In the genomic region with DNA sequence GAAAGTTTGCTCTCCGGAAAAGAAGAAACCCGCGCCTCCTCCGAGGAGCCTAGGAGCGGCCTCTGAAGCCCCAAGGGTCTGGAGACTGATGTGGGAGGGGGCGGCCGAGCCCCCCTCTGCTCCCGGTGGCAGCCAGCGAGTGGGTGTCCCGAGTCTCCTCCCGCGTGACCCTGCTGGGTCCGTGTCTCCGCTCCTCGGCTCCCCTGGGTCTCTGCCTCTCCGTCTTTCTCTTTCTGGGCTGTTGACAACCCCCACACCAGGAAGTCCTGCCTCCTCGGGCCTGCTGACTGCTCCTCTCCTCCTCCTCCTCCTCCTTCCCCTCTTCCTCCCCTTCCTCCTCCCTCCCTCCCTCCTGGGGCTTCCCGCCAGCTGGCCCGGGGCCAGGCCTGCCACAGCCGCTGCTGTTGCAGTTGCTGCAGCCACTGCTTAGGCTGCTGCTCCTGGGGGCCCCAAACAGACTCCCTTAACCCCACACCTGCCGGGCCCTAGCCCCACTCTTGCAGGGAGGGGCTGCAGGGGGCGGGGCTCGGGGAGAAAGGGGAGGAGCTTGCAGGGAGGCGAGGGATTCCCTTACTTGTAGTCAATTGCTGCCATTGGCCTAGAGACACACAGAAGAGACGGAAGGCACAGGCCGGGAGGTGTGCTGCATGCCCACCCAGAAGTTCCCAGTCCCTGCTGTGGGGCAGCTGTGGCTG, we compare ENCODE assay signal across 8 cellular contexts. TPM values are rescaled to one million over a fixed set of nuclear protein-coding genes. Genes with fewer than 3 reads are reported as not detected.
DNase-seq lines count a peak whose midpoint lies in the region; ATAC-seq, FAIRE-seq and TF ChIP-seq lines count a peak whose summit lies in the region.

A gene (minus strand): TSS at position 249 of the 695 bp plus-strand sequence. CDS start 1,176 bp downstream, outside the sequence.

- no peak for FAIRE-seq in keratinocyte (lab: Jason Lieb, UNC)

- peaks cover 5% of the 10 kb centered on the region; the same call in 1 of the 2 replicates for H3K9me3 ChIP-seq in AG04450 (ENCODE audit: control insufficient read depth, insufficient read depth, low read length)
- no peaks in the 10 kb centered on the region for H3K9me3 ChIP-seq in keratinocyte (ENCODE audit: control insufficient read depth, low read depth, low read length)

- peak within 1 kb of the TSS; percentile 81 for H3K4me2 ChIP-seq in keratinocyte (ENCODE audit: control insufficient read depth, extremely low read depth, insufficient read depth, low read depth, low read length)

- dilution Hi-C loops in keratinocyte (cut with MboI; ENCODE audit: extremely low pct_ligation_motif_present, low sequenced_read_pairs): no loop called here

- CTCF ChIA-PET in AG04450 (lab: Charles Lee): interaction anchor here (0.9 to 2.0 kb wide), 7 partner anchors 10 to 80 kb away, joined by 3 to 10 read pairs (median 5); no protein-coding TSS in a partner anchor

- DNase-seq in AG04450 (ENCODE audit: low read depth, low spot score): peak; percentile 81
- DNase-seq in NCI-H510A treated with DMSO at 0.1 percent for 48 hours (lab: John Stamatoyannopoulos, UW): peak; percentile 60
- peak; percentile 84 for DNase-seq in activated CD4-positive, alpha-beta T cell treated with anti-CD3 and anti-CD28 coated beads for 1 hour
- peak; percentile 96 for DNase-seq in cerebellar cortex (ENCODE audit: low spot score)
- peak; percentile 48 for DNase-seq in keratinocyte (ENCODE audit: low read depth, low spot score)
- DNase-seq in stimulated activated CD4-positive, alpha-beta T cell treated with anti-CD3 and anti-CD28 coated beads, Interleukin-12 subunit alpha, Interleukin-12 subunit beta, amount 100 ng/mL, for 4 hours: peak; percentile 83

- H3K9ac ChIP-seq in keratinocyte (ENCODE audit: control insufficient read depth, extremely low read depth, insufficient read depth, low read length): peak within 1 kb of the TSS; percentile 89

- peaks cover 0 to 3% of the 10 kb centered on the region in 2 experiments for H3K36me3 ChIP-seq in keratinocyte (ENCODE audit: control insufficient read depth in 2 of 2, extremely low read depth in 1 of 2, insufficient read depth in 2 of 2, low read length in 2 of 2)

- no peak for TF ChIP-seq CTCF in AG04450 (IDR thresholded peaks at IDR 0.05; ENCODE audit: low read depth, low read length)
- no peak for TF ChIP-seq CTCF in keratinocyte (optimal IDR thresholded peaks at IDR 0.05 in 1 of 3, IDR thresholded peaks at IDR 0.05 in 1 of 3, conservative IDR thresholded peaks at IDR 0.05 in 1 of 3; ENCODE audit: extremely low read depth in 1 of 3, insufficient read depth in 2 of 3, low read length in 3 of 3)

- peaks cover 33% of the 10 kb centered on the region for H3K79me2 ChIP-seq in keratinocyte (ENCODE audit: control insufficient read depth, insufficient read depth, low read length)

- POLR2A ChIA-PET in AG04450 (lab: Yijun Ruan, JAX): interaction anchor here (0.6 to 2.2 kb wide), 10 partner anchors 11 to 196 kb away, joined by 3 to 15 read pairs (median 3); a partner anchor contains a TSS

- H3K27ac ChIP-seq in AG04450 (ENCODE audit: low read depth, low read length) (peak within 1 kb of the TSS; percentile 68), keratinocyte (ENCODE audit: control insufficient read depth, insufficient read depth, low read length) (peak within 1 kb of the TSS; percentile 78)

- H3K9me1 ChIP-seq in keratinocyte (ENCODE audit: control insufficient read depth, extremely low read depth, insufficient read depth, low read length): no peaks in the 10 kb centered on the region

- no peaks in the 10 kb centered on the region for H3K27me3 ChIP-seq in AG04450 (ENCODE audit: control insufficient read depth, insufficient read depth, low read length)
- H3K27me3 ChIP-seq in keratinocyte (ENCODE audit: control insufficient read depth, extremely low read depth, insufficient read depth, low read length): no peaks in the 10 kb centered on the region

- H3K4me3 ChIP-seq in AG04450 (ENCODE audit: low read depth, low read length) (peak within 1 kb of the TSS; percentile 94), keratinocyte (ENCODE audit: control insufficient read depth in 2 of 3, extremely low read depth in 1 of 3, insufficient read depth in 2 of 3, low read depth in 1 of 3, low read length in 3 of 3) (peak within 1 kb of the TSS; percentile 84 to 93 (median 89))

- ATAC-seq in GM18909 (IDR thresholded peaks at IDR 0.05; ENCODE audit: poor library complexity, unreplicated experiment): peak; percentile 64
- ATAC-seq in HG03175 (IDR thresholded peaks at IDR 0.05; ENCODE audit: unreplicated experiment): peak; percentile 71

- peak within 1 kb of the TSS; percentile 78 for H2AFZ ChIP-seq in keratinocyte (ENCODE audit: control insufficient read depth, low read length)

- H3K4me1 ChIP-seq in keratinocyte (ENCODE audit: control insufficient read depth, extremely low read depth, insufficient read depth, low read length): peaks cover 22% of the 10 kb centered on the region

- H4K20me1 ChIP-seq in keratinocyte (ENCODE audit: control insufficient read depth, extremely low read depth, insufficient read depth, low read length): no peaks in the 10 kb centered on the region

RNA-seq across cellular contexts. Expression of the gene that starts here (rescaled TPM):
- polyA plus RNA-seq in AG04450 (2011; rRNA removed) (10.2 and 11.3 TPM in 2 replicates), keratinocyte (8.4 to 16.6 TPM (median 9.1 TPM) in 3 replicates)
- 9.5 and 10.8 TPM in 2 replicates for polyA minus RNA-seq in AG04450 (2011; rRNA and poly(A)+ RNA removed)
- polyA plus RNA-seq in keratinocyte (2011; ENCODE audit: low read depth): 7.3 TPM
- 9.4 and 20.9 TPM in 2 replicates for polyA plus RNA-seq in keratinocyte (2011; cell fraction: cytosol; rRNA removed)
- polyA plus RNA-seq in keratinocyte (2011; cell fraction: nucleus; rRNA removed): 22.5 and 30.0 TPM in 2 replicates
- 23.1 and 23.2 TPM in 2 replicates for polyA plus RNA-seq in keratinocyte (2012; ENCODE audit: low replicate concordance)
- polyA minus RNA-seq in keratinocyte: 6.6 to 18.2 TPM (median 7.0 TPM) in 3 replicates
- polyA minus RNA-seq in keratinocyte (2011; cell fraction: cytosol; rRNA and poly(A)+ RNA removed): 31.5 TPM
- polyA minus RNA-seq in keratinocyte (2011; cell fraction: nucleus; rRNA and poly(A)+ RNA removed): 14.6 and 17.1 TPM in 2 replicates

Comparison
In these comparisons a context has a peak if more than half of its experiments do, and no peak if none do; other contexts are left out.
1. Peak in every context shown above with its lines: DNase-seq, ATAC-seq, H3K4me3 ChIP-seq and H3K27ac ChIP-seq.